ENCODE assay signal across 9 cellular contexts in the genomic region with DNA sequence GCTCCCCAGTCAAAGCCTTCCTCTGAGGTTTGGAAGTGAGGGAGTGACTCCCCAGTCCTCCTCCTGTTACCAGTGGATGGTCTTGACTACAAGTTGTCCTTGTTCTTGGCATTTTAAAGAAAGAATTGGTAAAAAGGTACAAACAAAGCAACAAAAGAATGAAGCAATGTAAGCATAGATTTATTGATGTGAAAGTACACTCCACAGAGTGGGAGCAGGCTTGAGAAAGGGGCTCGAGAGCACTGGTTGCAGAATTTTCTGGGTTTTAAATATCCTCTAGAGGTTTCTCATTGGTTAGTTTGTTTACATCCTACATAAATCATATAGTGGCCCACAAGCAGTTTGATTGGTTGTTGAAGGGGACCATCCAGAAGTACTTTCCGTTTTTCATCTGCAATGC. TPM values are rescaled to one million over a fixed set of nuclear protein-coding genes. Genes with fewer than 3 reads are reported as not detected.
"Had no signal": no experiment of that assay in that cellular context is flagged by ENCODE, and none has a peak within 500 bp of the region (broad histone marks: within the 10 kb centered on the region; RNA-seq: fewer than 3 reads in every experiment).

No MANE protein-coding gene starts in this region.

- ATAC-seq: GM12878 had no signal

- DNase-seq: GDM1, GF-D8 had no signal

- FAIRE-seq: G401.6, GM12878, GM12891, GM12892, GM18507, GM19239 had no signal

- H3K4me3 ChIP-seq: GM12878 had no signal

RNA-seq across cellular contexts. Expression of gene GLYATL1, which starts 22.7 kb away (rescaled TPM):
- total RNA-seq: G401, GM12878 had no signal
- polyA plus RNA-seq: GM12878 had no signal
